ENCODE assay signal across 8 cellular contexts in the genomic region with DNA sequence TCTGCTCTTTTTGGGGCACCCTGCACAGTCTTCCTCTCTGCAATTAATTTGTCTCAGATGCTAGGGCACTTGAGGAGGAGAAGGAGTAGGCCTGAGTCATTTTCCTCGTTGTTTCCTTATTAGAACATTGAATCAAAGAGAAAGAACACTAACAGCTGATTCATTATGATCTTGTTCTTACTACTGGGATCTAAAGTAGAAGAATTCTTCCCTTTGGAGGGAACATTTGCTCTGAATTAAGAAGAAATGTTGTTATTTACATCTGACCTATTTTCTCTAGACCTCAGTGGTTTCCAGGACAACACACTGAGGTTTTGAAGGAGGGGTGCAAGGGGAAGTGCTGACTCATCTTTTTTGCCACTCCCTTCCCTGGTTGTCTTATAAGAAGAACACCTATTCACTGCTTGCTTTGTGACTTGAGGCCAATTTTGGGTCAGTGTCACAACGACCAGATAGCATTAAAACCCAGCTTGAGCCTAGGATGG. TPM values are rescaled to one million over a fixed set of nuclear protein-coding genes. Genes with fewer than 3 reads are reported as not detected.
DNase-seq lines count a peak whose midpoint lies in the region; ATAC-seq and TF ChIP-seq lines count a peak whose summit lies in the region.

No MANE protein-coding gene starts in this region.

- no peak for DNase-seq in activated T-cell treated with anti-CD3 and anti-CD28 coated beads, Interleukin-2, amount 50 U/mL, for 72 hours
- DNase-seq in activated T-cell treated with anti-CD3 and anti-CD28 coated beads, Interleukin-2, amount 50 U/mL, for 48 hours, result no peak
- DNase-seq in NOMO-1 (lab: John Stamatoyannopoulos, UW; ENCODE audit: unreplicated experiment in 2 of 2), result peak; percentile 37 to 66
- peak; percentile 67 to 83 for DNase-seq in cardiac fibroblast (ENCODE audit: low read depth in 2 of 2)
- no peak for DNase-seq in NCI-H128 (lab: John Stamatoyannopoulos, UW; ENCODE audit: unreplicated experiment)

- no peaks in the 10 kb centered on the region for H3K27me3 ChIP-seq in skeletal muscle satellite cell (ENCODE audit: control insufficient read depth, insufficient read depth, low read length)

- H3K27ac Mint-ChIP-seq in activated T-cell treated with anti-CD3 and anti-CD28 coated beads, Interleukin-2, amount 50 U/mL, for 72 hours, result peak overlapping the region; percentile 43

- peak; percentile 72 to 81 for ATAC-seq in activated T-cell treated with anti-CD3 and anti-CD28 coated beads, Interleukin-2, amount 50 U/mL, for 72 hours (replicated peaks in 1 of 2)
- no peak for ATAC-seq in GM21381 (IDR thresholded peaks at IDR 0.05; ENCODE audit: unreplicated experiment)
- no peak for ATAC-seq in GM18909 (IDR thresholded peaks at IDR 0.05; ENCODE audit: poor library complexity, unreplicated experiment)

- no peaks in the 10 kb centered on the region for H3K36me3 ChIP-seq in skeletal muscle satellite cell (ENCODE audit: insufficient read depth, low read length)

- H3K9me3 Mint-ChIP-seq in activated T-cell treated with anti-CD3 and anti-CD28 coated beads, Interleukin-2, amount 50 U/mL, for 72 hours, result no peaks in the 10 kb centered on the region

- H3K36me3 Mint-ChIP-seq in activated T-cell treated with anti-CD3 and anti-CD28 coated beads, Interleukin-2, amount 50 U/mL, for 72 hours (ENCODE audit: insufficient read depth in 2 of 2), result peaks cover 16 to 30% of the 10 kb centered on the region in 2 donors

- H3K27me3 Mint-ChIP-seq in activated T-cell treated with anti-CD3 and anti-CD28 coated beads, Interleukin-2, amount 50 U/mL, for 72 hours (ENCODE audit: low read depth), result no peaks in the 10 kb centered on the region

- H3K4me3 ChIP-seq in cardiac fibroblast (replicated peaks in 1 of 2; ENCODE audit: low read depth in 2 of 2, low read length in 2 of 2), result no peak overlapping the region
- no peak overlapping the region for H3K4me3 ChIP-seq in skeletal muscle satellite cell (ENCODE audit: low read length)

- peaks cover 23% of the 10 kb centered on the region for H3K4me1 ChIP-seq in skeletal muscle satellite cell (ENCODE audit: control insufficient read depth, insufficient read depth, low read length)

- peak overlapping the region in 1 of 2 donors; percentile 28 for H3K4me3 Mint-ChIP-seq in activated T-cell treated with anti-CD3 and anti-CD28 coated beads, Interleukin-2, amount 50 U/mL, for 72 hours

- no peak for TF ChIP-seq CTCF in cardiac fibroblast (IDR thresholded peaks at IDR 0.05; ENCODE audit: low read depth, low read length)

- peaks cover 42% of the 10 kb centered on the region for H3K4me1 Mint-ChIP-seq in activated T-cell treated with anti-CD3 and anti-CD28 coated beads, Interleukin-2, amount 50 U/mL, for 72 hours (ENCODE audit: low read depth)

- peak overlapping the region; percentile 18 for H3K4me2 ChIP-seq in skeletal muscle satellite cell (ENCODE audit: low read length)

- no peaks in the 10 kb centered on the region for H3K9me3 ChIP-seq in skeletal muscle satellite cell (replicated peaks; ENCODE audit: low read length)

- H3K9ac ChIP-seq in skeletal muscle satellite cell (ENCODE audit: low read depth, low read length), result no peak overlapping the region

RNA-seq across cellular contexts. Expression of a gene that starts 24.3 kb away (rescaled TPM):
- total RNA-seq in activated T-cell treated with anti-CD3 and anti-CD28 coated beads, Interleukin-2, amount 50 U/mL, for 72 hours, result 100 to 1,000 TPM; 441 to 563 TPM
- total RNA-seq in skeletal muscle satellite cell (2012; rRNA removed), result 78.4 and 123 TPM in 2 replicates

Comparison
In these comparisons a context has a peak if more than half of its experiments do, and no peak if none do; other contexts are left out.
1. ATAC-seq: peak in activated T-cell treated with anti-CD3 and anti-CD28 coated beads, Interleukin-2, amount 50 U/mL, for 72 hours (2 of 2); none in GM21381 (single experiment) and GM18909 (single experiment).
2. DNase-seq: peak in NOMO-1 (2 of 2) and cardiac fibroblast (2 of 2); none in activated T-cell treated with anti-CD3 and anti-CD28 coated beads, Interleukin-2, amount 50 U/mL, for 72 hours (0 of 2), activated T-cell treated with anti-CD3 and anti-CD28 coated beads, Interleukin-2, amount 50 U/mL, for 48 hours (0 of 2) and NCI-H128 (single experiment).